Comparison of ENCODE assay signal across 2 cellular contexts in genomic region chr16:23181506-23181905, GRCh38.
TF ChIP-seq lines count a peak whose summit lies in the region.

No MANE protein-coding gene starts in this region.

TF ChIP-seq in K562, 482 proteins besides CTCF, POLR2A, EP300 and RAD21:
- TF ChIP-seq SNRNP70 (optimal IDR thresholded peaks at IDR 0.05; ENCODE audit: low read depth, low read length) (no peak), ZNF512 (tag; IDR thresholded peaks at IDR 0.05) (peak; percentile 33; the same call in 1 of the 2 replicates)
TF ChIP-seq in K562: peak in this region for 1.

TF ChIP-seq in SK-N-SH treated with all-trans-retinoic acid at 6 μM for 48 hours, 23 proteins besides CTCF, POLR2A, EP300 and RAD21:
- TF ChIP-seq BACH2 (CRISPR knock-in tag; IDR thresholded peaks at IDR 0.05; ENCODE audit: borderline replicate concordance) (no peak), TSHZ2 (CRISPR knock-in tag; IDR thresholded peaks at IDR 0.05) (no peak), TCF4 (CRISPR knock-in tag; IDR thresholded peaks at IDR 0.05; ENCODE audit: borderline replicate concordance) (no peak), ZFP30 (CRISPR knock-in tag; IDR thresholded peaks at IDR 0.05) (no peak), CSDC2 (CRISPR knock-in tag; IDR thresholded peaks at IDR 0.05) (no peak), CREB5 (CRISPR knock-in tag; IDR thresholded peaks at IDR 0.05; ENCODE audit: low read depth) (no peak), PATZ1 (CRISPR knock-in tag; IDR thresholded peaks at IDR 0.05; ENCODE audit: borderline replicate concordance) (no peak), ZFP3 (CRISPR knock-in tag; IDR thresholded peaks at IDR 0.05) (no peak), ARNTL (CRISPR knock-in tag; IDR thresholded peaks at IDR 0.05; ENCODE audit: borderline replicate concordance, low read depth) (no peak), RARB (CRISPR knock-in tag; IDR thresholded peaks at IDR 0.05) (no peak), ESRRG (CRISPR knock-in tag; IDR thresholded peaks at IDR 0.05) (no peak), ZNF565 (CRISPR knock-in tag; conservative IDR thresholded peaks at IDR 0.05; ENCODE audit: low read depth) (no peak), ZNF70 (CRISPR knock-in tag; IDR thresholded peaks at IDR 0.05) (no peak), SNAI2 (CRISPR knock-in tag; IDR thresholded peaks at IDR 0.05) (no peak), POU6F1 (CRISPR knock-in tag; IDR thresholded peaks at IDR 0.05; ENCODE audit: borderline replicate concordance, low read depth) (no peak), CSRNP3 (CRISPR knock-in tag; IDR thresholded peaks at IDR 0.05) (no peak), ISL1 (CRISPR knock-in tag; IDR thresholded peaks at IDR 0.05) (no peak), ZNF8 (CRISPR knock-in tag; IDR thresholded peaks at IDR 0.05) (no peak), ZC3H10 (CRISPR knock-in tag; IDR thresholded peaks at IDR 0.05) (no peak)
